ENCODE assay signal across 8 cellular contexts in genomic region chr1:143728802-143729450, GRCh38.
A peak's percentile ranks its signal among the peaks of the same experiment; 100 is the strongest.
DNase-seq lines count a peak whose midpoint lies in the region; ATAC-seq, FAIRE-seq and TF ChIP-seq lines count a peak whose summit lies in the region.
"Not testable (repeated sequence)": the region's sequence is repeated elsewhere in the genome, so short reads cannot be mapped to it uniquely, and the experiment has no call there.

No MANE protein-coding gene starts in this region.

- not testable (repeated sequence) for H3K4me3 ChIP-seq in KMS-11 (IDR thresholded peaks at IDR 0.05; ENCODE audit: insufficient read depth, low read depth, low read length)
- H3K4me3 ChIP-seq in left ventricle myocardium inferior = peak overlapping the region; percentile 27

- not testable (repeated sequence) for DNase-seq in GM12891 (ENCODE audit: insufficient read length, low spot score); H54 (ENCODE audit: insufficient read length, low spot score); activated T-cell treated with anti-CD3 and anti-CD28 coated beads, Interleukin-2, amount 50 U/mL, for 4 hours; left ventricle myocardium inferior
- DNase-seq in stimulated activated CD4-positive, alpha-beta T cell treated with anti-CD3 and anti-CD28 coated beads, Interleukin-1b, Interleukin-23, amount 100 ng/mL, for 48 hours = peak; percentile 40

- not testable (repeated sequence) for H3K4me1 Mint-ChIP-seq in activated T-cell treated with anti-CD3 and anti-CD28 coated beads, Interleukin-2, amount 50 U/mL, for 4 hours (ENCODE audit: low read depth)

- not testable (repeated sequence) for TF ChIP-seq CTCF in KMS-11 (conservative IDR thresholded peaks at IDR 0.05; ENCODE audit: low read depth, low read length); left ventricle myocardium inferior (IDR thresholded peaks at IDR 0.05; ENCODE audit: borderline replicate concordance)

- not testable (repeated sequence) for H3K4me3 Mint-ChIP-seq in activated T-cell treated with anti-CD3 and anti-CD28 coated beads, Interleukin-2, amount 50 U/mL, for 4 hours

- ATAC-seq in GM19351 (IDR thresholded peaks at IDR 0.05; ENCODE audit: unreplicated experiment) (peak; percentile 91), HG03095 (IDR thresholded peaks at IDR 0.05; ENCODE audit: unreplicated experiment) (peak; percentile 96)
- ATAC-seq in activated T-cell treated with anti-CD3 and anti-CD28 coated beads, Interleukin-2, amount 50 U/mL, for 4 hours = peak; percentile 91

- not testable (repeated sequence) for H3K36me3 Mint-ChIP-seq in activated T-cell treated with anti-CD3 and anti-CD28 coated beads, Interleukin-2, amount 50 U/mL, for 4 hours (ENCODE audit: insufficient read depth)

- peak overlapping the region; percentile 59; the same call in 1 of the 2 replicates for H3K27ac ChIP-seq in KMS-11
- not testable (repeated sequence) for H3K27ac ChIP-seq in left ventricle myocardium inferior (replicated peaks)

- not testable (repeated sequence) for TF ChIP-seq POLR2A in GM12891 (IDR thresholded peaks at IDR 0.05; ENCODE audit: low read depth, low read length); H54 (IDR thresholded peaks at IDR 0.05; ENCODE audit: low read depth, low read length)

- H3K27me3 ChIP-seq in KMS-11 (ENCODE audit: insufficient read depth, low read depth) = not testable (repeated sequence)
- peaks cover 73% of the 10 kb centered on the region for H3K27me3 ChIP-seq in left ventricle myocardium inferior (ENCODE audit: low read depth)

- not testable (repeated sequence) for H4K20me1 ChIP-seq in KMS-11 (ENCODE audit: insufficient read depth)

- H3K9me3 ChIP-seq in left ventricle myocardium inferior (replicated peaks) = not testable (repeated sequence)

- H3K79me2 ChIP-seq in KMS-11 (ENCODE audit: insufficient read depth, low read depth) = not testable (repeated sequence)

- H2AFZ ChIP-seq in KMS-11 (ENCODE audit: low read depth) = not testable (repeated sequence)

- H3K4me2 ChIP-seq in KMS-11 = peak overlapping the region; percentile 60

- intact Hi-C loops in left ventricle myocardium inferior (cut with micrococcal nuclease) = not testable (repeated sequence)

- peak overlapping the region; percentile 34; the same call in 1 of the 2 replicates for H3K9ac ChIP-seq in KMS-11

- peaks cover 24% of the 10 kb centered on the region for H3K4me1 ChIP-seq in KMS-11 (ENCODE audit: low read depth, poor library complexity, severe bottlenecking)
- not testable (repeated sequence) for H3K4me1 ChIP-seq in left ventricle myocardium inferior

- FAIRE-seq in GM12891 (lab: Jason Lieb, UNC) (peak; percentile 48), H54 (lab: Jason Lieb, UNC) (peak; percentile 20)

- not testable (repeated sequence) for H3K36me3 ChIP-seq in KMS-11 (ENCODE audit: insufficient read depth); left ventricle myocardium inferior

- not testable (repeated sequence) for H3K9me3 Mint-ChIP-seq in activated T-cell treated with anti-CD3 and anti-CD28 coated beads, Interleukin-2, amount 50 U/mL, for 4 hours

- peaks cover 29% of the 10 kb centered on the region for H3K27me3 Mint-ChIP-seq in activated T-cell treated with anti-CD3 and anti-CD28 coated beads, Interleukin-2, amount 50 U/mL, for 4 hours (ENCODE audit: low read depth)
